ENCODE assay signal across 18 cellular contexts in the genomic region with DNA sequence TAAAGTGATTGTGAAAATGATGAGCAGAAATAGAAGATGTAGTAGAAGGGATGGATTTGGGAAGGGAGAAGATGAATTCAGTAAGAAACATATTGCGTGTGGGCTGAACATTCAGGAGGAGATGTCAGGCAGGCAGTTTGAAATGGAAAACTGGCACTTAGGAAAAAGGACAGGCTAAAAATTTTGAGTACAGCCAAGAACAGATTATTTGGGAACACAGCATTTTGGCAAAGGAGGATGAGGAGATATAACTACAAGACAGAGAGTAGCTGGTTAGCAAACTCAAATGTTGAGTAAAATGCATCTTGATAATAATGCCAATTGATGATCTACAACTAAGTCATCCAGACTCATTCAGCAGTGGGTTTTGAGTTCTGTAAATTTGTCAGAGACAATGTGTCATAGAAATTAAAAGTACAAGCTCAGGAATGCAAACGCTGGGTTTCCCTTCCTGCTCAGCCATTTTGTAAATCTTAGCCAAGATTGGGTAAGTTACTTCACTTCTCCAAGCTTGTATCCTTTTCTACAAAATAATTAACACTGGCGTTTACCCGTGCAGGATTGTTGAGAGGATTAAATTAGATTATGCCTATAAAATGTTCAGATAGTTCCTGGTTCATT.
A peak's percentile ranks its signal among the peaks of the same experiment; 100 is the strongest.
DNase-seq lines count a peak whose midpoint lies in the region; ATAC-seq and TF ChIP-seq lines count a peak whose summit lies in the region.
"Had no signal": no experiment of that assay in that cellular context is flagged by ENCODE, and none has a peak within 500 bp of the region (broad histone marks: within the 10 kb centered on the region; RNA-seq: fewer than 3 reads in every experiment).

No MANE protein-coding gene starts in this region.

- no peaks in the 10 kb centered on the region for H3K9me3 Mint-ChIP-seq in nephron progenitor cell
- H3K9me3 Mint-ChIP-seq: activated T-helper 2 cell treated with anti-CD3 and anti-CD28 coated beads, Interferon-gamma antibody, Interleukin-2, Interleukin-4, amounts not matched to agents 10 μg/mL and 5 μg/mL and 100 μg/mL, durations not matched to agents 14 hours and 24 hours and 36 hours had no signal

- no peak overlapping the region for H3K27ac Mint-ChIP-seq in nephron progenitor cell
- H3K27ac Mint-ChIP-seq: activated CD8-positive, alpha-beta T cell treated with anti-CD3 and anti-CD28 coated beads, Interleukin-2, amount 10 ng/mL, durations not matched to agents 7 days and 5 days; activated T-helper 2 cell treated with anti-CD3 and anti-CD28 coated beads, Interferon-gamma antibody, Interleukin-2, Interleukin-4, amounts not matched to agents 10 μg/mL and 5 μg/mL and 100 μg/mL, durations not matched to agents 14 hours and 24 hours and 36 hours had no signal

- DNase-seq in AG08395 (ENCODE audit: low spot score) (peak; percentile 41), HT1080 (ENCODE audit: low read depth) (peak; percentile 63), fibroblast of villous mesenchyme (ENCODE audit: low read depth) (peak; percentile 17), nephron progenitor cell (no peak), NCI-H345 (lab: John Stamatoyannopoulos, UW) (no peak), SKM-1 treated with dmso at 0.1 percent for 144 hours (lab: John Stamatoyannopoulos, UW; ENCODE audit: unreplicated experiment) (no peak)
- DNase-seq: activated CD8-positive, alpha-beta T cell treated with anti-CD3 and anti-CD28 coated beads, Interleukin-2, amount 10 ng/mL, durations not matched to agents 7 days and 5 days; GOT3; islet precursor cell; KBM-7; NCI-H1417 treated with DMSO at 0.1 percent for 48 hours; NCI-H446 treated with DMSO at 0.1 percent for 48 hours; sigmoid colon; upper lobe of left lung; WERI-Rb-1 had no signal

- no peak overlapping the region for H3K4me3 ChIP-seq in fibroblast of villous mesenchyme (ENCODE audit: low read depth, low read length)
- H3K4me3 ChIP-seq: sigmoid colon, upper lobe of left lung had no signal

- no peaks in the 10 kb centered on the region for H3K27me3 Mint-ChIP-seq in nephron progenitor cell (ENCODE audit: low read depth, poor library complexity)

- H3K36me3 Mint-ChIP-seq in nephron progenitor cell (ENCODE audit: low read depth), result no peaks in the 10 kb centered on the region

- H3K4me3 Mint-ChIP-seq in nephron progenitor cell, result no peak overlapping the region
- H3K4me3 Mint-ChIP-seq: activated CD8-positive, alpha-beta T cell treated with anti-CD3 and anti-CD28 coated beads, Interleukin-2, amount 10 ng/mL, durations not matched to agents 7 days and 5 days had no signal

- ATAC-seq in HG02571 (IDR thresholded peaks at IDR 0.05; ENCODE audit: unreplicated experiment), result no peak
- ATAC-seq: activated CD8-positive, alpha-beta T cell treated with anti-CD3 and anti-CD28 coated beads, Interleukin-2, amount 10 ng/mL, durations not matched to agents 7 days and 5 days had no signal

- H3K4me1 Mint-ChIP-seq in nephron progenitor cell, result no peaks in the 10 kb centered on the region

- TF ChIP-seq CTCF in fibroblast of villous mesenchyme (IDR thresholded peaks at IDR 0.05; ENCODE audit: insufficient read depth, low read depth, low read length), result no peak
- TF ChIP-seq CTCF in nephron progenitor cell (IDR thresholded peaks at IDR 0.05), result no peak

- peak overlapping the region; percentile 40 for H3K27ac ChIP-seq in angular gyrus (ENCODE audit: low read depth, low read length)
- H3K27ac ChIP-seq: sigmoid colon, upper lobe of left lung, WERI-Rb-1 had no signal

Comparison
In these comparisons a context has a peak if more than half of its experiments do, and no peak if none do; other contexts are left out.
1. DNase-seq: peak in AG08395 (single experiment), HT1080 (single experiment) and fibroblast of villous mesenchyme (single experiment); none in nephron progenitor cell (single experiment), NCI-H345 (single experiment) and SKM-1 treated with dmso at 0.1 percent for 144 hours (single experiment).